15 cellular contexts compared by ENCODE assay signal in genomic region chr10:14652067-14652466, GRCh38.
DNase-seq lines count a peak whose midpoint lies in the region; ATAC-seq and TF ChIP-seq lines count a peak whose summit lies in the region.
"Had no signal": no experiment of that assay in that cellular context is flagged by ENCODE, and none has a peak within 500 bp of the region (broad histone marks: within the 10 kb centered on the region; RNA-seq: fewer than 3 reads in every experiment).

No MANE protein-coding gene starts in this region.

- H3K79me2 ChIP-seq in OCI-LY1 (ENCODE audit: insufficient read depth, low read length) (no peaks in the 10 kb centered on the region), neural progenitor cell (ENCODE audit: low read depth) (no peaks in the 10 kb centered on the region)

- no peaks in the 10 kb centered on the region for H3K27me3 Mint-ChIP-seq in CD4-positive, alpha-beta memory T cell
- H3K27me3 Mint-ChIP-seq in neural progenitor cell (ENCODE audit: insufficient read depth, low read depth) = peaks cover 7% of the 10 kb centered on the region
- no peaks in the 10 kb centered on the region for H3K27me3 Mint-ChIP-seq in activated naive CD4-positive, alpha-beta T cell treated with anti-CD3 and anti-CD28 coated beads, Interleukin-2, amount 10 ng/mL, durations not matched to agents 7 days and 5 days
- H3K27me3 Mint-ChIP-seq: activated CD8-positive, alpha-beta T cell treated with anti-CD3 and anti-CD28 coated beads for 36 hours had no signal

- H3K4me3 ChIP-seq in CD4-positive, alpha-beta memory T cell (ENCODE audit: low read length in 2 of 2) = no peak overlapping the region
- H3K4me3 ChIP-seq in OCI-LY1 (ENCODE audit: low read depth, low read length, poor library complexity, severe bottlenecking) = no peak overlapping the region
- no peak overlapping the region for H3K4me3 ChIP-seq in body of pancreas
- no peak overlapping the region for H3K4me3 ChIP-seq in neural progenitor cell
- H3K4me3 ChIP-seq: ascending aorta had no signal

- no peaks in the 10 kb centered on the region for H3K36me3 Mint-ChIP-seq in CD4-positive, alpha-beta memory T cell
- H3K36me3 Mint-ChIP-seq in neural progenitor cell = no peaks in the 10 kb centered on the region
- H3K36me3 Mint-ChIP-seq in activated naive CD4-positive, alpha-beta T cell treated with anti-CD3 and anti-CD28 coated beads, Interleukin-2, amount 10 ng/mL, durations not matched to agents 7 days and 5 days = no peaks in the 10 kb centered on the region
- H3K36me3 Mint-ChIP-seq: natural killer cell had no signal

- no peaks in the 10 kb centered on the region for H3K9me2 ChIP-seq in OCI-LY1 (ENCODE audit: low read depth, low read length)

- no peak for TF ChIP-seq CTCF in OCI-LY1 (IDR thresholded peaks at IDR 0.05; ENCODE audit: low read length)
- TF ChIP-seq CTCF in body of pancreas (IDR thresholded peaks at IDR 0.05) = no peak
- TF ChIP-seq CTCF in neural progenitor cell (IDR thresholded peaks at IDR 0.05) = no peak

- peaks cover 60 to 94% (median 74%) of the 10 kb centered on the region in 4 donors for H3K4me1 Mint-ChIP-seq in CD4-positive, alpha-beta memory T cell
- H3K4me1 Mint-ChIP-seq in neural progenitor cell = peaks cover 72% of the 10 kb centered on the region
- peaks cover 57% of the 10 kb centered on the region for H3K4me1 Mint-ChIP-seq in activated naive CD4-positive, alpha-beta T cell treated with anti-CD3 and anti-CD28 coated beads, Interleukin-2, amount 10 ng/mL, durations not matched to agents 7 days and 5 days

- peaks cover 8% of the 10 kb centered on the region for H3F3A ChIP-seq in OCI-LY1 (ENCODE audit: insufficient read depth, low read length)
- peaks cover 23% of the 10 kb centered on the region for H3F3A ChIP-seq in neural progenitor cell (ENCODE audit: low read depth)

- no peak for DNase-seq in CD4-positive, alpha-beta memory T cell
- DNase-seq in body of pancreas = no peak
- no peak for DNase-seq in neural progenitor cell (ENCODE audit: low spot score)
- no peak for DNase-seq in caudate nucleus (lab: John Stamatoyannopoulos, UW)
- no peak for DNase-seq in activated naive CD4-positive, alpha-beta T cell treated with anti-CD3 and anti-CD28 coated beads, Interleukin-2, amount 10 ng/mL, durations not matched to agents 7 days and 5 days
- DNase-seq: activated CD8-positive, alpha-beta T cell treated with anti-CD3 and anti-CD28 coated beads for 36 hours; cortex of kidney; natural killer cell; NCI-H2081 treated with DMSO at 0.1 percent for 48 hours; NCI-H524 treated with DMSO at 0.1 percent for 48 hours; OCI-M1 had no signal

- H3K27ac Mint-ChIP-seq in CD4-positive, alpha-beta memory T cell = peak overlapping the region; percentile 45 to 98 (median 77)
- peak overlapping the region; percentile 97 for H3K27ac Mint-ChIP-seq in neural progenitor cell
- no peak overlapping the region for H3K27ac Mint-ChIP-seq in activated naive CD4-positive, alpha-beta T cell treated with anti-CD3 and anti-CD28 coated beads, Interleukin-2, amount 10 ng/mL, durations not matched to agents 7 days and 5 days
- H3K27ac Mint-ChIP-seq: activated CD8-positive, alpha-beta T cell treated with anti-CD3 and anti-CD28 coated beads for 36 hours; natural killer cell had no signal

- WGBS in body of pancreas, 2 donors = 90 to 96% methylated on average over 3 of the region's 3 CpGs

- no peaks in the 10 kb centered on the region for H3K9me3 ChIP-seq in CD4-positive, alpha-beta memory T cell (ENCODE audit: control insufficient read depth in 1 of 2, low read length in 2 of 2)
- H3K9me3 ChIP-seq in OCI-LY1 (ENCODE audit: low read length) (no peaks in the 10 kb centered on the region), body of pancreas (no peaks in the 10 kb centered on the region), neural progenitor cell (ENCODE audit: low read depth) (no peaks in the 10 kb centered on the region)
- H3K9me3 ChIP-seq: ascending aorta had no signal

- ATAC-seq in body of pancreas (no peak), GM21576 (IDR thresholded peaks at IDR 0.05; ENCODE audit: unreplicated experiment) (no peak), GM21737 (IDR thresholded peaks at IDR 0.05; ENCODE audit: unreplicated experiment) (no peak)
- ATAC-seq: activated CD8-positive, alpha-beta T cell treated with anti-CD3 and anti-CD28 coated beads for 36 hours; natural killer cell had no signal

- no peaks in the 10 kb centered on the region for H3K9me3 Mint-ChIP-seq in CD4-positive, alpha-beta memory T cell
- no peaks in the 10 kb centered on the region for H3K9me3 Mint-ChIP-seq in neural progenitor cell
- no peaks in the 10 kb centered on the region for H3K9me3 Mint-ChIP-seq in activated naive CD4-positive, alpha-beta T cell treated with anti-CD3 and anti-CD28 coated beads, Interleukin-2, amount 10 ng/mL, durations not matched to agents 7 days and 5 days
- H3K9me3 Mint-ChIP-seq: activated CD8-positive, alpha-beta T cell treated with anti-CD3 and anti-CD28 coated beads for 36 hours; natural killer cell had no signal

- no peaks in the 10 kb centered on the region for H3K27me3 ChIP-seq in CD4-positive, alpha-beta memory T cell (ENCODE audit: insufficient read depth, low read length)
- H3K27me3 ChIP-seq in OCI-LY1 (ENCODE audit: insufficient read depth, low read length) = no peaks in the 10 kb centered on the region
- H3K27me3 ChIP-seq in body of pancreas = no peaks in the 10 kb centered on the region
- H3K27me3 ChIP-seq in neural progenitor cell = no peaks in the 10 kb centered on the region
- H3K27me3 ChIP-seq: ascending aorta had no signal

- intact Hi-C loops in CD4-positive, alpha-beta memory T cell (cut with micrococcal nuclease) = no loop called here
- intact Hi-C loops in body of pancreas (cut with DNase I) = no loop called here

- no peaks in the 10 kb centered on the region for H3K36me3 ChIP-seq in CD4-positive, alpha-beta memory T cell (ENCODE audit: insufficient read depth, low read length)
- H3K36me3 ChIP-seq in OCI-LY1 (ENCODE audit: insufficient read depth, low read length) (no peaks in the 10 kb centered on the region), body of pancreas (replicated peaks in 1 of 2; ENCODE audit: insufficient read depth in 1 of 2, low read depth in 2 of 2) (no peaks in the 10 kb centered on the region), neural progenitor cell (no peaks in the 10 kb centered on the region)
- H3K36me3 ChIP-seq: ascending aorta had no signal

- peak overlapping the region in 3 of 8 donors; percentile 0 to 64 (median 41) for H3K4me3 Mint-ChIP-seq in CD4-positive, alpha-beta memory T cell
- H3K4me3 Mint-ChIP-seq in neural progenitor cell = no peak overlapping the region
- no peak overlapping the region for H3K4me3 Mint-ChIP-seq in activated naive CD4-positive, alpha-beta T cell treated with anti-CD3 and anti-CD28 coated beads, Interleukin-2, amount 10 ng/mL, durations not matched to agents 7 days and 5 days
- H3K4me3 Mint-ChIP-seq: activated CD8-positive, alpha-beta T cell treated with anti-CD3 and anti-CD28 coated beads for 36 hours; natural killer cell had no signal

- H3K9ac ChIP-seq in OCI-LY1 (ENCODE audit: low read length) (no peak overlapping the region), neural progenitor cell (no peak overlapping the region)

- H3K4me1 ChIP-seq in CD4-positive, alpha-beta memory T cell (ENCODE audit: insufficient read depth, low read length) = peaks cover 80% of the 10 kb centered on the region
- peaks cover 84% of the 10 kb centered on the region for H3K4me1 ChIP-seq in OCI-LY1 (ENCODE audit: insufficient read depth, low read length, severe bottlenecking)
- H3K4me1 ChIP-seq in body of pancreas = peaks cover 38% of the 10 kb centered on the region
- peaks cover 54% of the 10 kb centered on the region for H3K4me1 ChIP-seq in neural progenitor cell

- POLR2A ChIA-PET in CD4-positive, alpha-beta memory T cell (lab: Charles Lee; ENCODE audit: partially characterized antibody) = interaction anchor here (0.6 to 3.0 kb wide), 7 partner anchors 15 to 115 kb away, joined by 3 to 7 read pairs (median 4); no protein-coding TSS in a partner anchor

- no peaks in the 10 kb centered on the region for H4K20me1 ChIP-seq in OCI-LY1 (ENCODE audit: insufficient read depth, low read length)
- H4K20me1 ChIP-seq in neural progenitor cell (ENCODE audit: low read depth) = no peaks in the 10 kb centered on the region

- TF ChIP-seq POLR2A in body of pancreas (IDR thresholded peaks at IDR 0.05) = no peak

- no peak overlapping the region for H2AFZ ChIP-seq in OCI-LY1 (ENCODE audit: low read length)
- H2AFZ ChIP-seq in neural progenitor cell (replicated peaks) = no peak overlapping the region

- H3K4me2 ChIP-seq in OCI-LY1 (ENCODE audit: low read length) (no peak overlapping the region), neural progenitor cell (peak overlapping the region; percentile 15)

- CTCF ChIA-PET in CD4-positive, alpha-beta memory T cell (lab: Charles Lee; ENCODE audit: partially characterized antibody) = interaction anchor here (1.2 kb wide), 1 partner anchor 13 kb away, joined by 4 read pairs; no protein-coding TSS in a partner anchor
- CTCF ChIA-PET in activated naive CD4-positive, alpha-beta T cell treated with anti-CD3 and anti-CD28 coated beads, Interleukin-2, amount 10 ng/mL, durations not matched to agents 7 days and 5 days (lab: Charles Lee) = no interaction called here

- no peak overlapping the region for H3K27ac ChIP-seq in CD4-positive, alpha-beta memory T cell (ENCODE audit: low read depth, low read length)
- peak overlapping the region; percentile 98 for H3K27ac ChIP-seq in OCI-LY1 (ENCODE audit: low read depth, low read length, poor library complexity, severe bottlenecking)
- H3K27ac ChIP-seq in body of pancreas = peak overlapping the region in 3 of 4 donors; percentile 78 to 90 (median 89)
- H3K27ac ChIP-seq in neural progenitor cell = no peak overlapping the region
- no peak overlapping the region for H3K27ac ChIP-seq in caudate nucleus (ENCODE audit: low read depth, low read length)

Comparison
In these comparisons a context has a peak if more than half of its experiments do, and no peak if none do; other contexts are left out.
1. H3K27ac ChIP-seq: peak in OCI-LY1 (single experiment) and body of pancreas (3 of 4); none in CD4-positive, alpha-beta memory T cell (single experiment), neural progenitor cell (single experiment) and caudate nucleus (single experiment).